ENCODE assay signal across 19 cellular contexts in the genomic region with DNA sequence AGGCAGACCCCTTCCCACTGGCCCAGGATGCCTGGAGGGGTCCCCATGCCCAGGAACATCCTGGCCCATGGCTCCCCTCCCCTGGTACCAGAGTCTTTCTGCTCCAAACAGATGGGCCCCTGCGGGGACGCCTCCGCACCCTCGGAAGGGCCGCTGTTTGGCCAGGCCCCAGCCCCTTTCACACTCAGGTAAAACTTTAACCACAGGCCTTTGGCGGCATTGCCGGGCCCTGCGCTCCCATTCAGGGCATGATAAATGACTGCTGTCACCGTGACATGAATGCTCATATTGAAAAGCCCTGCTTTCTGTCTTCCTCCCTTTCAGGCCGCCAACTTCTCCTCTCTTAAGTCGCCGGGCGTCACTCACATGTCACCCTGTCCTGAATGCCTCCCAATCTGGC.
"Had no signal": no experiment of that assay in that cellular context is flagged by ENCODE, and none has a peak within 500 bp of the region (broad histone marks: within the 10 kb centered on the region; RNA-seq: fewer than 3 reads in every experiment).

No MANE protein-coding gene starts in this region.

- H3K36me3 ChIP-seq: esophagus squamous epithelium, ovary, suprapubic skin, thyroid gland, upper lobe of right lung, vagina had no signal

- H3K4me3 ChIP-seq: esophagus squamous epithelium, mucosa of descending colon, ovary, smooth muscle cell, suprapubic skin, thyroid gland, upper lobe of right lung, vagina had no signal

- H3K27me3 ChIP-seq: esophagus squamous epithelium, ovary, thyroid gland, vagina had no signal

- ATAC-seq: effector memory CD8-positive, alpha-beta T cell; left colon; mucosa of descending colon; naive thymus-derived CD8-positive, alpha-beta T cell; right cardiac atrium; stimulated activated effector memory CD8-positive, alpha-beta T cell treated with anti-CD3 and anti-CD28 coated beads, Interleukin-12 subunit alpha, Interleukin-12 subunit beta, amount 100 ng/mL, for 72 hours; stimulated activated naive CD8-positive, alpha-beta T cell treated with anti-CD3 and anti-CD28 coated beads, Interleukin-15, Interleukin-2, amounts not matched to agents 100 U/mL and 50 U/mL, for 24 hours; upper lobe of right lung had no signal

- H3K4me2 ChIP-seq: smooth muscle cell had no signal

- DNase-seq: effector memory CD8-positive, alpha-beta T cell; esophagus squamous epithelium; foreskin fibroblast; left colon; mammary epithelial cell; mucosa of descending colon; naive thymus-derived CD8-positive, alpha-beta T cell; nucleus accumbens; ovary; right cardiac atrium; stimulated activated CD4-positive, alpha-beta T cell treated with anti-CD3 and anti-CD28 coated beads, Interleukin-2, amount 100 ng/mL, for 48 hours; stimulated activated CD8-positive, alpha-beta memory T cell treated with anti-CD3 and anti-CD28 coated beads, Interleukin-4, amount 100 ng/mL, for 48 hours; stimulated activated naive CD8-positive, alpha-beta T cell treated with anti-CD3 and anti-CD28 coated beads, Interleukin-15, Interleukin-2, amounts not matched to agents 100 U/mL and 50 U/mL, for 24 hours; thyroid gland; upper lobe of right lung had no signal

- H3K4me1 ChIP-seq: suprapubic skin, thyroid gland, upper lobe of right lung, vagina had no signal

- H3K9me3 ChIP-seq: esophagus squamous epithelium, mucosa of descending colon, ovary, suprapubic skin, thyroid gland, upper lobe of right lung, vagina had no signal

- H3K27ac ChIP-seq: esophagus squamous epithelium, ovary, suprapubic skin, thyroid gland, upper lobe of right lung, vagina had no signal
